ENCODE assay signal across 8 cellular contexts in the genomic region with DNA sequence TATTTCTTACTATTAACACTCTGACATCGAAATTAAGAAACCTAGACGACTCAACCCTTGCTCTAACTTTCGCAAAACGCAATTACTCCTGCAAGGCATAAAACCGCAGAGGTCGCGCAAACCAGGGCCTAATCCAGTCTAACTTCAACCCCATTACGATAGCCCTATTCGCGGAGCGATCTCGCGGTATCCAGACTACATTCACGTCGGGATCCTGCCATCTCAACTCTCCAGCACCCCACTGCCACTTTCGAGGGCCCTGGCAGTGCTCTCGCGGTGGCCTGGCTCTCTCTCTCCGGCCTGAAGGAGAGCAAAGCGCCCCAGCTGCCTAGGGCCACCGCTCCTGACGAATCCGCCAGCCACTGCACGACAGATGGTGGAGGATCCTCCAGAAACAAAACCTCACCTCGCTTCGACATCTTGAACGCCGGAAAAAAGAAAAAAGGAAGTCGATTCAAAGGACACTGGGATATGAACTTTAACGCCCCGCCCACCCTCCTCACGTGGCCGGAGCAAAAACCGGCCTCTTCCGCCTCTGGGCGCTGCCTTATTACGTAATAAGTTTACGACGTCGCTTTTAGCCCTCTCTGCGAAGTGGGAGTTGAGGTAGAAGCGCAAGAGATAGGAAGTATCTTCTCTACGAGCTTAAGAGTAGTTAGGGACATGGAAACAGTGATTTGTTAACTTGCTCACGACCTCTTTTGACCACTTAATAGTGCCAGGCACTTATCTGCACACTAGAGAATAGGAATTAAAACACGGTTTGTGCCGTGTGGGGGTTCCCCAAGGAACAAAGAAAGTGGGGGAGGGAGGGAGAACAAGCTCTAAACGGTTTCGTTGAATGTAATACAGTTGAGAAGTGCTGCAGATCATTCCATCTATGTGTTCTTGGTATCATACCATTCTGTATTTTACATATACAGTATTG. TPM values are rescaled to one million over a fixed set of nuclear protein-coding genes. Genes with fewer than 3 reads are reported as not detected.
DNase-seq lines count a peak whose midpoint lies in the region; ATAC-seq and TF ChIP-seq lines count a peak whose summit lies in the region.

A gene (minus strand): TSS at position 430 of the 928 bp plus-strand sequence. CDS start 11 bp downstream, at position 419.

- WGBS in SK-N-SH (ENCODE audit: low lambda C conversion rate), result 1% methylated on average over 35 of the region's 48 CpGs
- 1 to 2% methylated on average over 11 to 30 of the region's 48 CpGs for WGBS in gastroesophageal sphincter (ENCODE audit: low coverage in 1 of 2), 2 donors

- H3K4me3 ChIP-seq in HFF-Myc (replicated peaks; ENCODE audit: low read depth, low read length) (peak within 1 kb of the TSS; percentile 69), SK-N-SH (ENCODE audit: low read depth in 2 of 2, low read length in 1 of 2) (peak within 1 kb of the TSS; percentile 74 to 91), gastroesophageal sphincter (peak within 1 kb of the TSS; percentile 58 to 65)

- H4K20me1 ChIP-seq in SK-N-SH (ENCODE audit: insufficient read depth), result peaks cover 42% of the 10 kb centered on the region

- H3K4me3 Mint-ChIP-seq in activated naive CD4-positive, alpha-beta T cell treated with anti-CD3 and anti-CD28 coated beads, Interleukin-2, amount 10 ng/mL, durations not matched to agents 7 days and 5 days, result peak within 1 kb of the TSS; percentile 91

- POLR2A ChIA-PET in SK-N-SH (lab: Yijun Ruan, JAX), result interaction anchor here (0.6 to 3.4 kb wide), 25 partner anchors 8 to 372 kb away, joined by 3 to 41 read pairs (median 4); a partner anchor contains a TSS

- H3K9me2 ChIP-seq in SK-N-SH, result no peaks in the 10 kb centered on the region

- peaks cover 46% of the 10 kb centered on the region for H3K4me1 Mint-ChIP-seq in activated naive CD4-positive, alpha-beta T cell treated with anti-CD3 and anti-CD28 coated beads, Interleukin-2, amount 10 ng/mL, durations not matched to agents 7 days and 5 days

- H3K27me3 Mint-ChIP-seq in activated naive CD4-positive, alpha-beta T cell treated with anti-CD3 and anti-CD28 coated beads, Interleukin-2, amount 10 ng/mL, durations not matched to agents 7 days and 5 days, result no peaks in the 10 kb centered on the region

- no peaks in the 10 kb centered on the region for H3K9me3 Mint-ChIP-seq in activated naive CD4-positive, alpha-beta T cell treated with anti-CD3 and anti-CD28 coated beads, Interleukin-2, amount 10 ng/mL, durations not matched to agents 7 days and 5 days

- H3K27me3 ChIP-seq in SK-N-SH (ENCODE audit: insufficient read depth) (no peaks in the 10 kb centered on the region), gastroesophageal sphincter (no peaks in the 10 kb centered on the region)

- DNase-seq in GF-D8 (lab: John Stamatoyannopoulos, UW) (peak; percentile 94), HFF-Myc (ENCODE audit: extremely low read depth, low read depth) (peak; percentile 90), NCI-H1092 (lab: John Stamatoyannopoulos, UW) (peak; percentile 95), SK-N-SH (peak; percentile 88), nucleus accumbens (lab: John Stamatoyannopoulos, UW) (peak; percentile 42 to 97 (median 87)), superior temporal gyrus (ENCODE audit: extremely low spot score) (peak; percentile 99)
- peak; percentile 95 for DNase-seq in activated naive CD4-positive, alpha-beta T cell treated with anti-CD3 and anti-CD28 coated beads, Interleukin-2, amount 10 ng/mL, durations not matched to agents 7 days and 5 days

- H3K4me1 ChIP-seq in SK-N-SH (ENCODE audit: control insufficient read depth in 1 of 2, insufficient read depth in 2 of 2, low read depth in 1 of 2, low read length in 1 of 2) (peaks cover 17 to 20% of the 10 kb centered on the region in 2 experiments; a peak in 2 of 4 replicates), gastroesophageal sphincter (peaks cover 4 to 38% (median 21%) of the 10 kb centered on the region in 3 donors)

- no peak for TF ChIP-seq EP300 in SK-N-SH (IDR thresholded peaks at IDR 0.05; ENCODE audit: borderline replicate concordance in 1 of 2, low read depth in 1 of 2, low read length in 1 of 2)
- TF ChIP-seq EP300 in gastroesophageal sphincter (IDR thresholded peaks at IDR 0.05), result no peak

- H3K36me3 Mint-ChIP-seq in activated naive CD4-positive, alpha-beta T cell treated with anti-CD3 and anti-CD28 coated beads, Interleukin-2, amount 10 ng/mL, durations not matched to agents 7 days and 5 days, result peaks cover 47% of the 10 kb centered on the region

- H3K9me3 ChIP-seq in SK-N-SH, result no peaks in the 10 kb centered on the region
- H3K9me3 ChIP-seq in gastroesophageal sphincter, result no peaks in the 10 kb centered on the region

- CTCF ChIA-PET in SK-N-SH (lab: Yijun Ruan, JAX), result interaction anchor here (1.2 to 2.0 kb wide), 4 partner anchors 14 to 312 kb away, joined by 4 to 10 read pairs (median 8); no protein-coding TSS in a partner anchor
- CTCF ChIA-PET in activated naive CD4-positive, alpha-beta T cell treated with anti-CD3 and anti-CD28 coated beads, Interleukin-2, amount 10 ng/mL, durations not matched to agents 7 days and 5 days (lab: Charles Lee), result interaction anchor here (0.7 to 2.7 kb wide), 8 partner anchors 12 to 300 kb away, joined by 3 to 11 read pairs (median 4); a partner anchor contains a TSS

- TF ChIP-seq RAD21 in SK-N-SH (IDR thresholded peaks at IDR 0.05; ENCODE audit: low read length), result no peak

- H3K36me3 ChIP-seq in SK-N-SH (replicated peaks in 1 of 2; ENCODE audit: control insufficient read depth in 1 of 2, insufficient read depth in 2 of 2, low read length in 1 of 2) (peaks cover 40 to 46% of the 10 kb centered on the region in 2 experiments), gastroesophageal sphincter (peaks cover 0 to 38% of the 10 kb centered on the region in 2 donors)

- TF ChIP-seq POLR2A in gastroesophageal sphincter (IDR thresholded peaks at IDR 0.05), result peak; percentile 83 to 86

- peak within 1 kb of the TSS; percentile 87 for H3K9ac ChIP-seq in SK-N-SH

- H2AFZ ChIP-seq in SK-N-SH (ENCODE audit: low read depth), result peak within 1 kb of the TSS; percentile 72

- H3K27ac Mint-ChIP-seq in activated naive CD4-positive, alpha-beta T cell treated with anti-CD3 and anti-CD28 coated beads, Interleukin-2, amount 10 ng/mL, durations not matched to agents 7 days and 5 days, result peak within 1 kb of the TSS; percentile 98

- H3K27ac ChIP-seq in SK-N-SH (ENCODE audit: low read depth in 2 of 2, low read length in 1 of 2) (peak within 1 kb of the TSS; percentile 95 to 96), gastroesophageal sphincter (peak within 1 kb of the TSS; percentile 88 to 97 (median 92))

- H3K79me2 ChIP-seq in SK-N-SH (ENCODE audit: insufficient read depth), result peaks cover 48% of the 10 kb centered on the region

- peak within 1 kb of the TSS; percentile 97 for H3K4me2 ChIP-seq in SK-N-SH

- H3F3A ChIP-seq in SK-N-SH (replicated peaks; ENCODE audit: insufficient read depth), result peaks cover 62% of the 10 kb centered on the region

- ATAC-seq in gastroesophageal sphincter, result peak; percentile 98

- TF ChIP-seq CTCF in HFF-Myc (IDR thresholded peaks at IDR 0.05; ENCODE audit: low read depth, low read length, missing control alignments) (no peak), SK-N-SH (IDR thresholded peaks at IDR 0.05) (no peak), gastroesophageal sphincter (IDR thresholded peaks at IDR 0.05) (no peak)

TF ChIP-seq in SK-N-SH, 30 proteins besides CTCF, POLR2A, EP300 and RAD21 (continues in another document):
- no peak for TF ChIP-seq RFX5 (IDR thresholded peaks at IDR 0.05; ENCODE audit: low read length)
- TF ChIP-seq POLR2AphosphoS5 (IDR thresholded peaks at IDR 0.05; ENCODE audit: low read depth, low read length), result peak; percentile 100
- TF ChIP-seq FOSL2 (IDR thresholded peaks at IDR 0.05; ENCODE audit: borderline replicate concordance, low read depth), result no peak
- no peak for TF ChIP-seq GATA2 (CRISPR knock-in tag; IDR thresholded peaks at IDR 0.05)
- peak; percentile 78 for TF ChIP-seq YY1 (IDR thresholded peaks at IDR 0.05; ENCODE audit: low read depth)
- no peak for TF ChIP-seq RCOR1 (IDR thresholded peaks at IDR 0.05; ENCODE audit: low read length)
- TF ChIP-seq NFIC (IDR thresholded peaks at IDR 0.05; ENCODE audit: borderline replicate concordance), result no peak; the same call in 1 of the 2 replicates
- TF ChIP-seq, protein P1, sequence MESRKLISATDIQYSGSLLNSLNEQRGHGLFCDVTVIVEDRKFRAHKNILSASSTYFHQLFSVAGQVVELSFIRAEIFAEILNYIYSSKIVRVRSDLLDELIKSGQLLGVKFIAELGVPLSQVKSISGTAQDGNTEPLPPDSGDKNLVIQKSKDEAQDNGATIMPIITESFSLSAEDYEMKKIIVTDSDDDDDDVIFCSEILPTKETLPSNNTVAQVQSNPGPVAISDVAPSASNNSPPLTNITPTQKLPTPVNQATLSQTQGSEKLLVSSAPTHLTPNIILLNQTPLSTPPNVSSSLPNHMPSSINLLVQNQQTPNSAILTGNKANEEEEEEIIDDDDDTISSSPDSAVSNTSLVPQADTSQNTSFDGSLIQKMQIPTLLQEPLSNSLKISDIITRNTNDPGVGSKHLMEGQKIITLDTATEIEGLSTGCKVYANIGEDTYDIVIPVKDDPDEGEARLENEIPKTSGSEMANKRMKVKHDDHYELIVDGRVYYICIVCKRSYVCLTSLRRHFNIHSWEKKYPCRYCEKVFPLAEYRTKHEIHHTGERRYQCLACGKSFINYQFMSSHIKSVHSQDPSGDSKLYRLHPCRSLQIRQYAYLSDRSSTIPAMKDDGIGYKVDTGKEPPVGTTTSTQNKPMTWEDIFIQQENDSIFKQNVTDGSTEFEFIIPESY (IDR thresholded peaks at IDR 0.05; ENCODE audit: borderline replicate concordance, low read depth), result peak; percentile 82; the same call in 1 of the 2 replicates
- TF ChIP-seq, protein P2, sequence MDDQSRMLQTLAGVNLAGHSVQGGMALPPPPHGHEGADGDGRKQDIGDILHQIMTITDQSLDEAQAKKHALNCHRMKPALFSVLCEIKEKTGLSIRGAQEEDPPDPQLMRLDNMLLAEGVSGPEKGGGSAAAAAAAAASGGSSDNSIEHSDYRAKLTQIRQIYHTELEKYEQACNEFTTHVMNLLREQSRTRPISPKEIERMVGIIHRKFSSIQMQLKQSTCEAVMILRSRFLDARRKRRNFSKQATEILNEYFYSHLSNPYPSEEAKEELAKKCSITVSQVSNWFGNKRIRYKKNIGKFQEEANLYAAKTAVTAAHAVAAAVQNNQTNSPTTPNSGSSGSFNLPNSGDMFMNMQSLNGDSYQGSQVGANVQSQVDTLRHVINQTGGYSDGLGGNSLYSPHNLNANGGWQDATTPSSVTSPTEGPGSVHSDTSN (IDR thresholded peaks at IDR 0.05), result no peak
- TF ChIP-seq NRF1 (IDR thresholded peaks at IDR 0.05; ENCODE audit: low read depth, low read length), result no peak
- 0 out of 2 replicates have a peak, but pooled peaks have one; percentile 14 for TF ChIP-seq JUND (IDR thresholded peaks at IDR 0.05)
- TF ChIP-seq GABPA (IDR thresholded peaks at IDR 0.05; ENCODE audit: low read depth), result peak; percentile 88
- TF ChIP-seq FOXM1 (IDR thresholded peaks at IDR 0.05; ENCODE audit: low read depth), result no peak

RNA-seq across cellular contexts. Expression of the gene that starts here (rescaled TPM):
- polyA plus RNA-seq in SK-N-SH (2012; rRNA removed), result 2,658 and 2,763 TPM in 2 replicates
- 3,488 and 4,696 TPM in 2 replicates for polyA plus RNA-seq in SK-N-SH (2012; cell fraction: cytosol; rRNA removed)
- polyA plus RNA-seq in SK-N-SH (2012; cell fraction: nucleus; rRNA removed), result 540 and 582 TPM in 2 replicates
- total RNA-seq in gastroesophageal sphincter, result 1,000 to 10,000 TPM in 3 of 4 donors, 100 to 1,000 TPM in 1; 755 to 2,040 (median 1,511) TPM

Comparison
In these comparisons a context has a peak if more than half of its experiments do, and no peak if none do; other contexts are left out.
1. Peak in every context shown above with its lines: DNase-seq, ATAC-seq, H3K4me3 ChIP-seq and H3K27ac ChIP-seq.